ENCODE assay signal across 1 cellular context in the genomic region with DNA sequence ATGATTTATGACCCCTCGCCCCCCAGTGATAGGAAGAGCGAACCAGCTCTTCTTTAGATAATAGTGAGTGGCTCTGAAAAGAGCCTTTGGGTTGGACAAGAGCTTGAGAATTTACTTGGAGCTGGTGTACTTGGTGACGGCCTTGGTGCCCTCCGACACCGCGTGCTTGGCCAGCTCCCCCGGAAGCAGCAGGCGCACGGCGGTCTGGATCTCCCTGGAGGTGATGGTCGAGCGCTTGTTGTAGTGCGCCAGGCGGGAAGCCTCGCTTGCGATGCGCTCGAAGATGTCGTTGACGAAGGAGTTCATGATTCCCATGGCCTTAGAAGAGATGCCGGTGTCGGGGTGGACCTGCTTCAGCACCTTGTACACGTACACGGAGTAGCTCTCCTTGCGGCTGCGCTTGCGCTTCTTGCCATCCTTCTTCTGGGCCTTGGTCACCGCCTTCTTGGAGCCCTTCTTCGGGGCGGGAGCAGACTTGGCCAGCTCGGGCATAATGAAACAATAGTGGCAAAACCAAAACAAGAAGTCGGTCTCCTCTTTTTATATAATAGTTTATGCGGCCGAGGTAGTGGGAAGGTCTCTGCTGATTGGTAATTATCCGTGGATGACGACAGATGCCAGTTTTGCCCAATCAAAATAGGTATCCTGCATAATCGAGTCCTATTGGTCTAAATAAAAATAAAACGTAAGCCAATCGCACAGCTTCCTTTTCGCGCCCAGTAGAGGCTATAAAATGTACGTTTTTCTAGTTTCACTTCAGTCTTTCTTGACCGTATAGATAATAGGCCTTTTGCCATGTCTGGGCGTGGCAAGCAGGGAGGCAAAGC.
TF ChIP-seq lines count a peak whose summit lies in the region.

No MANE protein-coding gene starts in this region.

TF ChIP-seq in IMR-90, 13 proteins besides CTCF, POLR2A, EP300 and RAD21:
- 0 out of 2 replicates have a peak, but pooled peaks have one; percentile 32 for TF ChIP-seq CEBPB (IDR thresholded peaks at IDR 0.05; ENCODE audit: low read depth, low read length)
